Comparison of ENCODE assay signal across 21 cellular contexts in the genomic region with DNA sequence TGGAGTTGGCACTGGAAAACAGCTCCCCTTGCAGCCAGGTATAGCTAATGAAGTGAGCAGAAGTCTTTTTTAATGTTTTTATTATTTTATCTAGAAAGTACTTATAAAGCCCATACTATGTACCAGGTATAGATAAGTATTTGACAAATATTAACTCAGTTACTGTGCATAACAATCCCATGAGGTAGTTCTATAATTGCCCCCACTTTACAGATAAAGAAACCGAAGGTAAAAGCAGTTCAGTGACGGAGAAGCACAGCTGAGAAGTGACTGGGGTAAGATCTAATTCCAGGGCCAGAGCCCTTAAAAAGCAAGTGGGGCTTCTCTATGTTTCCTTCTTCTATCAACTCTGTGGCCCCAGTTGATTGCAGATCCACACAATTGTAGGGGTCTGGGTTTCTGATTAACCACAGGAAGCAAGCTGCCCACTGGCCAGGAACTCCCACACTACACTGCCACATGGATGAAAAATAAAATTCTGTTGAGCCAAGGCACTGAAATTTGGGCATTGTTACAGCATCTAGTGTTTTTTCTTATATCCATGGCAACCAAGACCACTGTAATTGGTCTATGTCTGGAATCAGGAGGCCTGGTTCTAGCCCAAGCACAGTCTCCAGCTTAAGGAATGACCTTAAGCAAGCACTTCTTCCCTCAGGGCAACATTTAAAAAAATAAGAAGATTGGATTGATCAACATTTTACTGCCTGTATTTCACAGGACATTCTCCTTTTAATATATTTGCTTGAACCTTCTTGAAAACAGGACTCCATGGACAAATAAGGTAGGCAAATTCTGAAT. TPM values are rescaled to one million over a fixed set of nuclear protein-coding genes. Genes with fewer than 3 reads are reported as not detected.
DNase-seq lines count a peak whose midpoint lies in the region; ATAC-seq and TF ChIP-seq lines count a peak whose summit lies in the region.
"Had no signal": no experiment of that assay in that cellular context is flagged by ENCODE, and none has a peak within 500 bp of the region (broad histone marks: within the 10 kb centered on the region; RNA-seq: fewer than 3 reads in every experiment).

No MANE protein-coding gene starts in this region.

- no peaks in the 10 kb centered on the region for H3K27me3 ChIP-seq in mesendoderm (ENCODE audit: insufficient read depth, low read length, poor library complexity)
- H3K27me3 ChIP-seq: BLaER1 had no signal

- H3K36me3 Mint-ChIP-seq in MCF 10A (ENCODE audit: insufficient read depth, unreplicated experiment) = no peaks in the 10 kb centered on the region

- no peak overlapping the region for H4K5ac ChIP-seq in mesendoderm (ENCODE audit: low read length)

- no peak overlapping the region for H2BK120ac ChIP-seq in mesendoderm (ENCODE audit: low read depth, low read length)

- H3K36me3 ChIP-seq in mesendoderm (ENCODE audit: control insufficient read depth, insufficient read depth, low read length) = no peaks in the 10 kb centered on the region
- H3K36me3 ChIP-seq: BLaER1 had no signal

- H3K4me3 ChIP-seq in AG10803 (ENCODE audit: low read length) (no peak overlapping the region), mesendoderm (ENCODE audit: low read length) (no peak overlapping the region)
- H3K4me3 ChIP-seq: BLaER1 had no signal

- no TSS peak for BruUV-seq in MCF 10A (replicated peaks; lab: Mats Ljungman, UMichigan)

- no peak overlapping the region for H3K4ac ChIP-seq in mesendoderm (ENCODE audit: low read depth, low read length)

- no peak overlapping the region for H3K9ac ChIP-seq in mesendoderm (ENCODE audit: low read length)
- H3K9ac ChIP-seq: BLaER1 had no signal

- no peak overlapping the region for H2AK5ac ChIP-seq in mesendoderm (ENCODE audit: low read length)

- POLR2A ChIA-PET in MCF 10A (lab: Yijun Ruan, JAX) = no interaction called here

- no peak overlapping the region for H3K56ac ChIP-seq in mesendoderm (ENCODE audit: low read length)

- no peak overlapping the region for H3K27ac ChIP-seq in mesendoderm (ENCODE audit: low read depth, low read length)
- H3K27ac ChIP-seq: BLaER1 had no signal

- no peak for TF ChIP-seq CTCF in AG10803 (conservative IDR thresholded peaks at IDR 0.05; ENCODE audit: low read length)
- no peak for TF ChIP-seq CTCF in MCF 10A (IDR thresholded peaks at IDR 0.05; ENCODE audit: unreplicated experiment)

- no peak overlapping the region for H2BK5ac ChIP-seq in mesendoderm (ENCODE audit: low read length)

- H3K4me2 ChIP-seq in mesendoderm (ENCODE audit: low read length) = no peak overlapping the region
- H3K4me2 ChIP-seq: BLaER1 had no signal

- no peak overlapping the region for H4K8ac ChIP-seq in mesendoderm (ENCODE audit: low read depth, low read length)

- no CpG with 5 or more reads among the region's 2 CpGs for WGBS in mesendoderm (ENCODE audit: extremely low coverage, insufficient coverage, low lambda C conversion rate)

- no peak overlapping the region for H3K18ac ChIP-seq in mesendoderm (ENCODE audit: low read length)

- H3K23ac ChIP-seq in mesendoderm (ENCODE audit: low read length) = no peak overlapping the region

- no peak overlapping the region for H3K4me3 Mint-ChIP-seq in MCF 10A (ENCODE audit: unreplicated experiment)
- H3K4me3 Mint-ChIP-seq: CD4-positive, alpha-beta T cell had no signal

- peaks cover 18% of the 10 kb centered on the region for H3K9me3 Mint-ChIP-seq in MCF 10A (ENCODE audit: unreplicated experiment)

- H3K27ac Mint-ChIP-seq in MCF 10A (ENCODE audit: low read depth, unreplicated experiment) = no peak overlapping the region
- H3K27ac Mint-ChIP-seq: CD4-positive, alpha-beta T cell had no signal

- DNase-seq in AG10803 (ENCODE audit: low read depth) = peak; percentile 46
- DNase-seq in M059J (ENCODE audit: low read depth) = peak; percentile 32
- peak; percentile 46 for DNase-seq in dedifferentiated amniotic fluid mesenchymal stem cell (ENCODE audit: extremely low spot score)
- DNase-seq in mesendoderm = peak; percentile 59
- DNase-seq in C1 segment of cervical spinal cord (lab: John Stamatoyannopoulos, UW) = no peak
- DNase-seq in MCF 10A (ENCODE audit: unreplicated experiment) = no peak
- DNase-seq in activated CD8-positive, alpha-beta memory T cell treated with anti-CD3 and anti-CD28 coated beads, Interleukin-2, amount 50 U/mL, for 4 hours = no peak
- DNase-seq: 8988T; ACHN; CD4-positive, alpha-beta T cell; H7; KBM-7; MM.1S; NCI-H1694; NCI-H2029 treated with DMSO at 0.1 percent for 48 hours; NCI-H2227 treated with DMSO at 0.1 percent for 48 hours; NCI-H510A; NCI-H69; SHP77 treated with DMSO at 0.1 percent for 48 hours had no signal

- CTCF ChIA-PET in MCF 10A (lab: Yijun Ruan, JAX) = interaction anchor here (0.6 to 1.0 kb wide), 2 partner anchors 21 to 288 kb away, joined by 3 read pairs; no protein-coding TSS in a partner anchor

- H3K27me3 Mint-ChIP-seq in MCF 10A (ENCODE audit: insufficient read depth, unreplicated experiment) = no peaks in the 10 kb centered on the region

- H3K79me1 ChIP-seq in mesendoderm (ENCODE audit: low read length) = no peaks in the 10 kb centered on the region

- no peaks in the 10 kb centered on the region for H3K79me2 ChIP-seq in mesendoderm (ENCODE audit: control insufficient read depth, insufficient read depth, low read length)

- no peak for ATAC-seq in GM18519 (IDR thresholded peaks at IDR 0.05; ENCODE audit: low FRiP score, unreplicated experiment)

- intact Hi-C loops in MCF 10A (cut with micrococcal nuclease) = no loop called here

- H3K4me1 Mint-ChIP-seq in MCF 10A (ENCODE audit: insufficient read depth, unreplicated experiment) = no peaks in the 10 kb centered on the region

- no peaks in the 10 kb centered on the region for H3K4me1 ChIP-seq in mesendoderm (ENCODE audit: control insufficient read depth, low read depth, low read length)
- H3K4me1 ChIP-seq: BLaER1 had no signal

- H2BK15ac ChIP-seq in mesendoderm (replicated peaks; ENCODE audit: low read depth) = no peak overlapping the region

RNA-seq across cellular contexts. Expression of gene TEAD1, which starts 55.3 kb away (rescaled TPM):
- 53.6 and 83.2 TPM in 2 replicates for total RNA-seq in M059J (2014; rRNA removed; shearing (Covaris generic))
- polyA plus RNA-seq in mesendoderm (2013, experiment 1 of 2) = 57.5 TPM
- polyA plus RNA-seq in mesendoderm (2013, experiment 2 of 2) = 58.2 TPM
- total RNA-seq in MCF 10A (2022) = 91.0 and 123 TPM in 2 replicates

Comparison
In these comparisons a context has a peak if more than half of its experiments do, and no peak if none do; other contexts are left out.
1. DNase-seq: peak in AG10803 (single experiment), M059J (single experiment), dedifferentiated amniotic fluid mesenchymal stem cell (single experiment) and mesendoderm (single experiment); none in C1 segment of cervical spinal cord (0 of 14), MCF 10A (single experiment) and activated CD8-positive, alpha-beta memory T cell treated with anti-CD3 and anti-CD28 coated beads, Interleukin-2, amount 50 U/mL, for 4 hours (single experiment).